In the genomic region with DNA sequence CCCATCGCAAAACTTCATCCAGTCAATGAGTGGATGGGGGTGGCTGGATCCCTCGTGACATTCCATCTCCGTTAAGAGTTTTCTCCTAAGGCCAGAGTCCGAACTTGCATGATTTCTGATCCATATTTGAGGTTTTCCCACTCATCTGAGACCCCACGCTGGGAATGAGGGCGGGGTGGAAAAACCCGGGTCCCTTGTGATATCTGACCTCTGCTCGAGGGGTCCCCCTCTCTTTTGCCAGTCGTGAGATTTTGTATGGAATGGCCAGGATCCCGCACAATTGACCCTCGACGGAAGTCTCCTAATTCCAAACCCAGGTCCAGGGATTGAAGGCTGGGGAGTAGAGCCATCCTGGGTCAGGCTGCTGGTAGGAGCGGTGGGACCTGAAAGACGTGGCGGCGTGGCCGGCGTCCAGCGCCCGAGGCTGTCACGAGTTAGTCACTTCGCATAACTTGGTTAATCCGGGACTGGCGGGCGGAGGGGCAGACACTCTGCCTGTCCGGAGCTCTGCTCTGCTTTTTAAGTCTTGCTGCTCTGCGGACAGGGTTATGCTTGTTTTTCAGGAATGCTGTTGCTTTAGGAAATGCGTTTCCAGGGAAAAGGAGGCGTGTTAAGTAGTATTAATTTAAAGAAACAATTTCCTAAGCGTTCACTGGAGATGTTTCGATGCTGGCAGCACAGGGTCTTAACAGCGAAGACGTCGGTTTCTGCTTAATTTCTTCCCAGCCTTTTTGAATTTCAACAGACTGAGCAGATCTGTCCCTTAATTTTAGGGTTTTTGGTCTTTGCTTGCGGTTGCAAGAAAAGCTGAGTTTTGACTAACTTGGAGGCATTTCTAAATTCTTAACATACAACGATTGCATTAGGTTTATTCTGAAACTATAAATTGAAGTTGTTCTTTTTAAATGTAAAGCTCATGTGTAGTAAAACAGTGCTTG, we compare ENCODE assay signal across 1 cellular context.
TF ChIP-seq lines count a peak whose summit lies in the region.

No MANE protein-coding gene starts in this region.

TF ChIP-seq in HepG2, 621 proteins besides CTCF, POLR2A, EP300 and RAD21 (continued from another document and continues in another):
- TF ChIP-seq TGIF2 (CRISPR knock-in tag; IDR thresholded peaks at IDR 0.05) (no peak), YEATS4 (CRISPR knock-in tag; IDR thresholded peaks at IDR 0.05; ENCODE audit: borderline replicate concordance) (no peak), ELF4 (CRISPR knock-in tag; IDR thresholded peaks at IDR 0.05; ENCODE audit: borderline replicate concordance) (no peak), TAF15 (IDR thresholded peaks at IDR 0.05; ENCODE audit: low read depth, low read length, poor library complexity, severe bottlenecking) (no peak), ZFP37 (CRISPR knock-in tag; IDR thresholded peaks at IDR 0.05; ENCODE audit: borderline replicate concordance) (no peak), CREM (IDR thresholded peaks at IDR 0.05) (no peak), CREM (CRISPR knock-in tag; IDR thresholded peaks at IDR 0.05) (no peak), IRF2 (CRISPR knock-in tag; IDR thresholded peaks at IDR 0.05) (no peak), KLF6 (CRISPR knock-in tag; IDR thresholded peaks at IDR 0.05) (no peak), ZNF251 (CRISPR knock-in tag; IDR thresholded peaks at IDR 0.05) (no peak), KDM1A (CRISPR knock-in tag; IDR thresholded peaks at IDR 0.05) (no peak), ZNF431 (CRISPR knock-in tag; IDR thresholded peaks at IDR 0.05; ENCODE audit: borderline replicate concordance, low read depth) (no peak), RBFOX2 (IDR thresholded peaks at IDR 0.05; ENCODE audit: low read depth, low read length) (no peak), TP53 (CRISPR knock-in tag; conservative IDR thresholded peaks at IDR 0.05) (no peak), SRSF4 (IDR thresholded peaks at IDR 0.05; ENCODE audit: low read depth, low read length, poor library complexity, severe bottlenecking) (no peak), JUNB (CRISPR knock-in tag; IDR thresholded peaks at IDR 0.05; ENCODE audit: borderline replicate concordance) (no peak), KLF15 (CRISPR knock-in tag; IDR thresholded peaks at IDR 0.05; ENCODE audit: borderline replicate concordance) (no peak), TBL1XR1 (IDR thresholded peaks at IDR 0.05; ENCODE audit: borderline replicate concordance, low read length, partially characterized antibody) (peak; percentile 23), PITX1 (CRISPR knock-in tag; IDR thresholded peaks at IDR 0.05) (peak; percentile 51; the same call in 1 of the 2 replicates), XRCC5 (optimal IDR thresholded peaks at IDR 0.05; ENCODE audit: low read length) (peak; percentile 17)
- TF ChIP-seq, protein P1, sequence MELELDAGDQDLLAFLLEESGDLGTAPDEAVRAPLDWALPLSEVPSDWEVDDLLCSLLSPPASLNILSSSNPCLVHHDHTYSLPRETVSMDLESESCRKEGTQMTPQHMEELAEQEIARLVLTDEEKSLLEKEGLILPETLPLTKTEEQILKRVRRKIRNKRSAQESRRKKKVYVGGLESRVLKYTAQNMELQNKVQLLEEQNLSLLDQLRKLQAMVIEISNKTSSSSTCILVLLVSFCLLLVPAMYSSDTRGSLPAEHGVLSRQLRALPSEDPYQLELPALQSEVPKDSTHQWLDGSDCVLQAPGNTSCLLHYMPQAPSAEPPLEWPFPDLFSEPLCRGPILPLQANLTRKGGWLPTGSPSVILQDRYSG (CRISPR knock-in tag; IDR thresholded peaks at IDR 0.05), result no peak
- TF ChIP-seq, protein P2, sequence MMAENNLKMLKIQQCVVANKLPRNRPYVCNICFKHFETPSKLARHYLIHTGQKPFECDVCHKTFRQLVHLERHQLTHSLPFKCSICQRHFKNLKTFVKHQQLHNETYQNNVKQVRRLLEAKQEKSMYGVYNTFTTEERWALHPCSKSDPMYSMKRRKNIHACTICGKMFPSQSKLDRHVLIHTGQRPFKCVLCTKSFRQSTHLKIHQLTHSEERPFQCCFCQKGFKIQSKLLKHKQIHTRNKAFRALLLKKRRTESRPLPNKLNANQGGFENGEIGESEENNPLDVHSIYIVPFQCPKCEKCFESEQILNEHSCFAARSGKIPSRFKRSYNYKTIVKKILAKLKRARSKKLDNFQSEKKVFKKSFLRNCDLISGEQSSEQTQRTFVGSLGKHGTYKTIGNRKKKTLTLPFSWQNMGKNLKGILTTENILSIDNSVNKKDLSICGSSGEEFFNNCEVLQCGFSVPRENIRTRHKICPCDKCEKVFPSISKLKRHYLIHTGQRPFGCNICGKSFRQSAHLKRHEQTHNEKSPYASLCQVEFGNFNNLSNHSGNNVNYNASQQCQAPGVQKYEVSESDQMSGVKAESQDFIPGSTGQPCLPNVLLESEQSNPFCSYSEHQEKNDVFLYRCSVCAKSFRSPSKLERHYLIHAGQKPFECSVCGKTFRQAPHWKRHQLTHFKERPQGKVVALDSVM (CRISPR knock-in tag; IDR thresholded peaks at IDR 0.05), result no peak
- TF ChIP-seq, protein P3, sequence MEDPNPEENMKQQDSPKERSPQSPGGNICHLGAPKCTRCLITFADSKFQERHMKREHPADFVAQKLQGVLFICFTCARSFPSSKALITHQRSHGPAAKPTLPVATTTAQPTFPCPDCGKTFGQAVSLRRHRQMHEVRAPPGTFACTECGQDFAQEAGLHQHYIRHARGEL (CRISPR knock-in tag; IDR thresholded peaks at IDR 0.05), result no peak
- TF ChIP-seq, protein P4, sequence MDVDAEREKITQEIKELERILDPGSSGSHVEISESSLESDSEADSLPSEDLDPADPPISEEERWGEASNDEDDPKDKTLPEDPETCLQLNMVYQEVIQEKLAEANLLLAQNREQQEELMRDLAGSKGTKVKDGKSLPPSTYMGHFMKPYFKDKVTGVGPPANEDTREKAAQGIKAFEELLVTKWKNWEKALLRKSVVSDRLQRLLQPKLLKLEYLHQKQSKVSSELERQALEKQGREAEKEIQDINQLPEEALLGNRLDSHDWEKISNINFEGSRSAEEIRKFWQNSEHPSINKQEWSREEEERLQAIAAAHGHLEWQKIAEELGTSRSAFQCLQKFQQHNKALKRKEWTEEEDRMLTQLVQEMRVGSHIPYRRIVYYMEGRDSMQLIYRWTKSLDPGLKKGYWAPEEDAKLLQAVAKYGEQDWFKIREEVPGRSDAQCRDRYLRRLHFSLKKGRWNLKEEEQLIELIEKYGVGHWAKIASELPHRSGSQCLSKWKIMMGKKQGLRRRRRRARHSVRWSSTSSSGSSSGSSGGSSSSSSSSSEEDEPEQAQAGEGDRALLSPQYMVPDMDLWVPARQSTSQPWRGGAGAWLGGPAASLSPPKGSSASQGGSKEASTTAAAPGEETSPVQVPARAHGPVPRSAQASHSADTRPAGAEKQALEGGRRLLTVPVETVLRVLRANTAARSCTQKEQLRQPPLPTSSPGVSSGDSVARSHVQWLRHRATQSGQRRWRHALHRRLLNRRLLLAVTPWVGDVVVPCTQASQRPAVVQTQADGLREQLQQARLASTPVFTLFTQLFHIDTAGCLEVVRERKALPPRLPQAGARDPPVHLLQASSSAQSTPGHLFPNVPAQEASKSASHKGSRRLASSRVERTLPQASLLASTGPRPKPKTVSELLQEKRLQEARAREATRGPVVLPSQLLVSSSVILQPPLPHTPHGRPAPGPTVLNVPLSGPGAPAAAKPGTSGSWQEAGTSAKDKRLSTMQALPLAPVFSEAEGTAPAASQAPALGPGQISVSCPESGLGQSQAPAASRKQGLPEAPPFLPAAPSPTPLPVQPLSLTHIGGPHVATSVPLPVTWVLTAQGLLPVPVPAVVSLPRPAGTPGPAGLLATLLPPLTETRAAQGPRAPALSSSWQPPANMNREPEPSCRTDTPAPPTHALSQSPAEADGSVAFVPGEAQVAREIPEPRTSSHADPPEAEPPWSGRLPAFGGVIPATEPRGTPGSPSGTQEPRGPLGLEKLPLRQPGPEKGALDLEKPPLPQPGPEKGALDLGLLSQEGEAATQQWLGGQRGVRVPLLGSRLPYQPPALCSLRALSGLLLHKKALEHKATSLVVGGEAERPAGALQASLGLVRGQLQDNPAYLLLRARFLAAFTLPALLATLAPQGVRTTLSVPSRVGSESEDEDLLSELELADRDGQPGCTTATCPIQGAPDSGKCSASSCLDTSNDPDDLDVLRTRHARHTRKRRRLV (CRISPR knock-in tag; IDR thresholded peaks at IDR 0.05), result no peak
- TF ChIP-seq, protein P5, sequence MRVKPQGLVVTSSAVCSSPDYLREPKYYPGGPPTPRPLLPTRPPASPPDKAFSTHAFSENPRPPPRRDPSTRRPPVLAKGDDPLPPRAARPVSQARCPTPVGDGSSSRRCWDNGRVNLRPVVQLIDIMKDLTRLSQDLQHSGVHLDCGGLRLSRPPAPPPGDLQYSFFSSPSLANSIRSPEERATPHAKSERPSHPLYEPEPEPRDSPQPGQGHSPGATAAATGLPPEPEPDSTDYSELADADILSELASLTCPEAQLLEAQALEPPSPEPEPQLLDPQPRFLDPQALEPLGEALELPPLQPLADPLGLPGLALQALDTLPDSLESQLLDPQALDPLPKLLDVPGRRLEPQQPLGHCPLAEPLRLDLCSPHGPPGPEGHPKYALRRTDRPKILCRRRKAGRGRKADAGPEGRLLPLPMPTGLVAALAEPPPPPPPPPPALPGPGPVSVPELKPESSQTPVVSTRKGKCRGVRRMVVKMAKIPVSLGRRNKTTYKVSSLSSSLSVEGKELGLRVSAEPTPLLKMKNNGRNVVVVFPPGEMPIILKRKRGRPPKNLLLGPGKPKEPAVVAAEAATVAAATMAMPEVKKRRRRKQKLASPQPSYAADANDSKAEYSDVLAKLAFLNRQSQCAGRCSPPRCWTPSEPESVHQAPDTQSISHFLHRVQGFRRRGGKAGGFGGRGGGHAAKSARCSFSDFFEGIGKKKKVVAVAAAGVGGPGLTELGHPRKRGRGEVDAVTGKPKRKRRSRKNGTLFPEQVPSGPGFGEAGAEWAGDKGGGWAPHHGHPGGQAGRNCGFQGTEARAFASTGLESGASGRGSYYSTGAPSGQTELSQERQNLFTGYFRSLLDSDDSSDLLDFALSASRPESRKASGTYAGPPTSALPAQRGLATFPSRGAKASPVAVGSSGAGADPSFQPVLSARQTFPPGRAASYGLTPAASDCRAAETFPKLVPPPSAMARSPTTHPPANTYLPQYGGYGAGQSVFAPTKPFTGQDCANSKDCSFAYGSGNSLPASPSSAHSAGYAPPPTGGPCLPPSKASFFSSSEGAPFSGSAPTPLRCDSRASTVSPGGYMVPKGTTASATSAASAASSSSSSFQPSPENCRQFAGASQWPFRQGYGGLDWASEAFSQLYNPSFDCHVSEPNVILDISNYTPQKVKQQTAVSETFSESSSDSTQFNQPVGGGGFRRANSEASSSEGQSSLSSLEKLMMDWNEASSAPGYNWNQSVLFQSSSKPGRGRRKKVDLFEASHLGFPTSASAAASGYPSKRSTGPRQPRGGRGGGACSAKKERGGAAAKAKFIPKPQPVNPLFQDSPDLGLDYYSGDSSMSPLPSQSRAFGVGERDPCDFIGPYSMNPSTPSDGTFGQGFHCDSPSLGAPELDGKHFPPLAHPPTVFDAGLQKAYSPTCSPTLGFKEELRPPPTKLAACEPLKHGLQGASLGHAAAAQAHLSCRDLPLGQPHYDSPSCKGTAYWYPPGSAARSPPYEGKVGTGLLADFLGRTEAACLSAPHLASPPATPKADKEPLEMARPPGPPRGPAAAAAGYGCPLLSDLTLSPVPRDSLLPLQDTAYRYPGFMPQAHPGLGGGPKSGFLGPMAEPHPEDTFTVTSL (CRISPR knock-in tag; IDR thresholded peaks at IDR 0.05; ENCODE audit: borderline replicate concordance), result no peak
- TF ChIP-seq, protein P6, sequence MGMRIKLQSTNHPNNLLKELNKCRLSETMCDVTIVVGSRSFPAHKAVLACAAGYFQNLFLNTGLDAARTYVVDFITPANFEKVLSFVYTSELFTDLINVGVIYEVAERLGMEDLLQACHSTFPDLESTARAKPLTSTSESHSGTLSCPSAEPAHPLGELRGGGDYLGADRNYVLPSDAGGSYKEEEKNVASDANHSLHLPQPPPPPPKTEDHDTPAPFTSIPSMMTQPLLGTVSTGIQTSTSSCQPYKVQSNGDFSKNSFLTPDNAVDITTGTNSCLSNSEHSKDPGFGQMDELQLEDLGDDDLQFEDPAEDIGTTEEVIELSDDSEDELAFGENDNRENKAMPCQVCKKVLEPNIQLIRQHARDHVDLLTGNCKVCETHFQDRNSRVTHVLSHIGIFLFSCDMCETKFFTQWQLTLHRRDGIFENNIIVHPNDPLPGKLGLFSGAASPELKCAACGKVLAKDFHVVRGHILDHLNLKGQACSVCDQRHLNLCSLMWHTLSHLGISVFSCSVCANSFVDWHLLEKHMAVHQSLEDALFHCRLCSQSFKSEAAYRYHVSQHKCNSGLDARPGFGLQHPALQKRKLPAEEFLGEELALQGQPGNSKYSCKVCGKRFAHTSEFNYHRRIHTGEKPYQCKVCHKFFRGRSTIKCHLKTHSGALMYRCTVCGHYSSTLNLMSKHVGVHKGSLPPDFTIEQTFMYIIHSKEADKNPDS (CRISPR knock-in tag; IDR thresholded peaks at IDR 0.05), result no peak
- TF ChIP-seq, protein P7, sequence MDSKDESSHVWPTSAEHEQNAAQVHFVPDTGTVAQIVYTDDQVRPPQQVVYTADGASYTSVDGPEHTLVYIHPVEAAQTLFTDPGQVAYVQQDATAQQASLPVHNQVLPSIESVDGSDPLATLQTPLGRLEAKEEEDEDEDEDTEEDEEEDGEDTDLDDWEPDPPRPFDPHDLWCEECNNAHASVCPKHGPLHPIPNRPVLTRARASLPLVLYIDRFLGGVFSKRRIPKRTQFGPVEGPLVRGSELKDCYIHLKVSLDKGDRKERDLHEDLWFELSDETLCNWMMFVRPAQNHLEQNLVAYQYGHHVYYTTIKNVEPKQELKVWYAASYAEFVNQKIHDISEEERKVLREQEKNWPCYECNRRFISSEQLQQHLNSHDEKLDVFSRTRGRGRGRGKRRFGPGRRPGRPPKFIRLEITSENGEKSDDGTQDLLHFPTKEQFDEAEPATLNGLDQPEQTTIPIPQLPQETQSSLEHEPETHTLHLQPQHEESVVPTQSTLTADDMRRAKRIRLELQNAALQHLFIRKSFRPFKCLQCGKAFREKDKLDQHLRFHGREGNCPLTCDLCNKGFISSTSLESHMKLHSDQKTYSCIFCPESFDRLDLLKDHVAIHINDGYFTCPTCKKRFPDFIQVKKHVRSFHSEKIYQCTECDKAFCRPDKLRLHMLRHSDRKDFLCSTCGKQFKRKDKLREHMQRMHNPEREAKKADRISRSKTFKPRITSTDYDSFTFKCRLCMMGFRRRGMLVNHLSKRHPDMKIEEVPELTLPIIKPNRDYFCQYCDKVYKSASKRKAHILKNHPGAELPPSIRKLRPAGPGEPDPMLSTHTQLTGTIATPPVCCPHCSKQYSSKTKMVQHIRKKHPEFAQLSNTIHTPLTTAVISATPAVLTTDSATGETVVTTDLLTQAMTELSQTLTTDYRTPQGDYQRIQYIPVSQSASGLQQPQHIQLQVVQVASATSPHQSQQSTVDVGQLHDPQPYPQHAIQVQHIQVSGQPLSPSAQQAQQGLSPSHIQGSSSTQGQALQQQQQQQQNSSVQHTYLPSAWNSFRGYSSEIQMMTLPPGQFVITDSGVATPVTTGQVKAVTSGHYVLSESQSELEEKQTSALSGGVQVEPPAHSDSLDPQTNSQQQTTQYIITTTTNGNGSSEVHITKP (CRISPR knock-in tag; IDR thresholded peaks at IDR 0.05; ENCODE audit: low read depth), result no peak
